ENCODE assay signal across 21 cellular contexts in the genomic region with DNA sequence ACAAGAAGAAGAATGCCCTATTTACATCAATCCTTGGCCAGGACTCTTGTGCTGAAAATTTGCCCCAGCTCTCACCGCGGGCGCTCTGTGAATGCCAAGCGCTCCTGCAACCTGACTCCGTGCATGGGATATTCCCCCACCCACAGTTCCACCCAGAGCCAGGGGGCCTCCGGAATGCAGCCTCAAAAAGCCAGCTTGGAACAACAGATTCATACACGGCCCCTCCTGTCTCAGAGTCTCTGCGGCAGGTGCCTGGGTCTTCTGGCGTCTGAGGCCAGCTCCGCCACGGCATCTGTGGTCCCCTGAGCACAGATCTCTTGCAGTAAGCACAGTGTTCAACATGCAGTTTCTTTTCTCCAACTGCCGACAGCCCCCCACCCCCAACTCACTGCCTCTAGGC.
DNase-seq lines count a peak whose midpoint lies in the region; ATAC-seq and TF ChIP-seq lines count a peak whose summit lies in the region.
"Had no signal": no experiment of that assay in that cellular context is flagged by ENCODE, and none has a peak within 500 bp of the region (broad histone marks: within the 10 kb centered on the region; RNA-seq: fewer than 3 reads in every experiment).

No MANE protein-coding gene starts in this region.

- DNase-seq in glutamatergic neuron (peak; percentile 67), neural progenitor cell (ENCODE audit: low spot score) (no peak), NCI-H446 (lab: John Stamatoyannopoulos, UW) (no peak), foreskin fibroblast (no peak), KG1 (lab: John Stamatoyannopoulos, UW) (no peak)
- DNase-seq: Calu3; CD8-positive, alpha-beta T cell; DMS53; IMR-90; Karpas-422; NCI-H1417 treated with DMSO at 0.1 percent for 48 hours; NCI-H187 treated with DMSO at 0.1 percent for 48 hours; NCI-H510A treated with DMSO at 0.1 percent for 48 hours; NCI-H774; SHP77 had no signal

- WGBS in HUES64: 43% methylated on average over 12 of the region's 12 CpGs

- H3K4me3 ChIP-seq in BLaER1 treated with 17β-estradiol and CSF1 and Interleukin-3, amounts not matched to agents 10 nM and 100 nM: peak overlapping the region in 1 of 10 experiments; percentile 16; a peak in 2 of 20 replicates
- H3K4me3 ChIP-seq in HUES64 (ENCODE audit: low read length): 0 out of 2 replicates have a peak overlapping the region, but pooled peaks have one; percentile 4
- no peak overlapping the region for H3K4me3 ChIP-seq in neural progenitor cell
- no peak overlapping the region for H3K4me3 ChIP-seq in foreskin fibroblast (ENCODE audit: low read depth in 1 of 2, low read length in 2 of 2)
- H3K4me3 ChIP-seq: A549, SK-N-MC had no signal

- peak overlapping the region in 3 of 11 experiments; percentile 7 to 60 (median 39); a peak in 4 of 22 replicates for H3K27ac ChIP-seq in BLaER1 treated with 17β-estradiol and CSF1 and Interleukin-3, amounts not matched to agents 10 nM and 100 nM
- H3K27ac ChIP-seq in HUES64 (ENCODE audit: low read depth, low read length): peak overlapping the region; percentile 71; the same call in 1 of the 2 replicates
- no peak overlapping the region for H3K27ac ChIP-seq in neural progenitor cell
- H3K27ac ChIP-seq: A549, HL-60, SK-N-MC had no signal

- 0 out of 22 replicates have a peak, but pooled peaks cover 0 to 6% (median 0%) of the 10 kb centered on the region in 11 experiments for H3K9me3 ChIP-seq in BLaER1 treated with 17β-estradiol and CSF1 and Interleukin-3, amounts not matched to agents 10 nM and 100 nM (replicated peaks in 1 of 11)
- no peaks in the 10 kb centered on the region for H3K9me3 ChIP-seq in HUES64 (ENCODE audit: insufficient read depth, low read depth, low read length)
- H3K9me3 ChIP-seq in neural progenitor cell (ENCODE audit: low read depth): no peaks in the 10 kb centered on the region
- H3K9me3 ChIP-seq: A549 had no signal

- peaks cover 16 to 40% (median 30%) of the 10 kb centered on the region in 11 experiments; a peak in 21 of 22 replicates for H3K27me3 ChIP-seq in BLaER1 treated with 17β-estradiol and CSF1 and Interleukin-3, amounts not matched to agents 10 nM and 100 nM
- H3K27me3 ChIP-seq in HUES64 (ENCODE audit: insufficient read depth, low read length): no peaks in the 10 kb centered on the region; the same call in 1 of the 2 replicates
- H3K27me3 ChIP-seq in neural progenitor cell: peaks cover 66% of the 10 kb centered on the region

- H3K27ac Mint-ChIP-seq in glutamatergic neuron (ENCODE audit: unreplicated experiment) (peak overlapping the region; percentile 74), neural progenitor cell (peak overlapping the region; percentile 90)
- H3K27ac Mint-ChIP-seq: CD8-positive, alpha-beta T cell had no signal

- peak overlapping the region; percentile 12 to 84 (median 74); a peak in 20 of 22 replicates for H3K4me2 ChIP-seq in BLaER1 treated with 17β-estradiol and CSF1 and Interleukin-3, amounts not matched to agents 10 nM and 100 nM
- no peak overlapping the region for H3K4me2 ChIP-seq in neural progenitor cell
- H3K4me2 ChIP-seq: A549 had no signal

- H3K9me3 Mint-ChIP-seq in glutamatergic neuron (ENCODE audit: unreplicated experiment): peaks cover 9% of the 10 kb centered on the region
- peaks cover 5% of the 10 kb centered on the region for H3K9me3 Mint-ChIP-seq in neural progenitor cell
- H3K9me3 Mint-ChIP-seq: CD8-positive, alpha-beta T cell had no signal

- no peaks in the 10 kb centered on the region for H4K20me1 ChIP-seq in BLaER1 treated with 17β-estradiol and CSF1 and Interleukin-3, amounts not matched to agents 10 nM and 100 nM
- H4K20me1 ChIP-seq in neural progenitor cell (ENCODE audit: low read depth): peaks cover 22% of the 10 kb centered on the region

- H3K79me2 ChIP-seq in neural progenitor cell (ENCODE audit: low read depth): no peaks in the 10 kb centered on the region

- no peak overlapping the region for H2AFZ ChIP-seq in neural progenitor cell (replicated peaks)

- no peaks in the 10 kb centered on the region for H3K36me3 Mint-ChIP-seq in glutamatergic neuron (ENCODE audit: unreplicated experiment)
- no peaks in the 10 kb centered on the region for H3K36me3 Mint-ChIP-seq in neural progenitor cell
- H3K36me3 Mint-ChIP-seq: CD8-positive, alpha-beta T cell had no signal

- H3K4me1 ChIP-seq in BLaER1 treated with 17β-estradiol and CSF1 and Interleukin-3, amounts not matched to agents 10 nM and 100 nM: peaks cover 35 to 85% (median 63%) of the 10 kb centered on the region in 10 experiments
- H3K4me1 ChIP-seq in HUES64 (ENCODE audit: insufficient read depth, low read length): peaks cover 61% of the 10 kb centered on the region
- H3K4me1 ChIP-seq in neural progenitor cell: peaks cover 40% of the 10 kb centered on the region
- H3K4me1 ChIP-seq: A549 had no signal

- H3K4me1 Mint-ChIP-seq in glutamatergic neuron (ENCODE audit: low read depth, unreplicated experiment) (peaks cover 55% of the 10 kb centered on the region), neural progenitor cell (peaks cover 64% of the 10 kb centered on the region)

- ATAC-seq in GM21360 (IDR thresholded peaks at IDR 0.05; ENCODE audit: unreplicated experiment): no peak
- ATAC-seq: A549; CD8-positive, alpha-beta T cell had no signal

- no peaks in the 10 kb centered on the region for H3K36me3 ChIP-seq in BLaER1 treated with 17β-estradiol and CSF1 and Interleukin-3, amounts not matched to agents 10 nM and 100 nM
- H3K36me3 ChIP-seq in HUES64 (ENCODE audit: insufficient read depth, low read length): no peaks in the 10 kb centered on the region
- no peaks in the 10 kb centered on the region for H3K36me3 ChIP-seq in neural progenitor cell

- no peak for TF ChIP-seq CTCF in glutamatergic neuron (IDR thresholded peaks at IDR 0.05; ENCODE audit: partially characterized antibody, unreplicated experiment)
- no peak for TF ChIP-seq CTCF in neural progenitor cell (IDR thresholded peaks at IDR 0.05)
- no peak for TF ChIP-seq CTCF in foreskin fibroblast (IDR thresholded peaks at IDR 0.05; ENCODE audit: low read depth, low read length)

- H3K27me3 Mint-ChIP-seq in glutamatergic neuron (ENCODE audit: unreplicated experiment) (peaks cover 10% of the 10 kb centered on the region), neural progenitor cell (ENCODE audit: insufficient read depth, low read depth) (peaks cover 12% of the 10 kb centered on the region)

- H3K4me3 Mint-ChIP-seq in glutamatergic neuron (ENCODE audit: unreplicated experiment) (peak overlapping the region; percentile 79), neural progenitor cell (no peak overlapping the region)
- H3K4me3 Mint-ChIP-seq: CD8-positive, alpha-beta T cell had no signal

- peak overlapping the region in 3 of 11 experiments; percentile 44 to 48 (median 44); a peak in 3 of 22 replicates for H3K9ac ChIP-seq in BLaER1 treated with 17β-estradiol and CSF1 and Interleukin-3, amounts not matched to agents 10 nM and 100 nM
- H3K9ac ChIP-seq in HUES64 (ENCODE audit: low read depth, low read length): no peak overlapping the region
- H3K9ac ChIP-seq in neural progenitor cell: no peak overlapping the region

- peaks cover 42% of the 10 kb centered on the region for H3F3A ChIP-seq in neural progenitor cell (ENCODE audit: low read depth)
